Comparison of ENCODE assay signal across 14 cellular contexts in genomic region chr12:28237423-28237822, GRCh38. TPM values are rescaled to one million over a fixed set of nuclear protein-coding genes. Genes with fewer than 3 reads are reported as not detected.
A peak's percentile ranks its signal among the peaks of the same experiment; 100 is the strongest.
DNase-seq lines count a peak whose midpoint lies in the region; ATAC-seq and TF ChIP-seq lines count a peak whose summit lies in the region.
"Had no signal": no experiment of that assay in that cellular context is flagged by ENCODE, and none has a peak within 500 bp of the region (broad histone marks: within the 10 kb centered on the region; RNA-seq: fewer than 3 reads in every experiment).

No MANE protein-coding gene starts in this region.

- H3K79me2 ChIP-seq in mammary epithelial cell (ENCODE audit: insufficient read depth, low read length) (peaks cover 4% of the 10 kb centered on the region), Karpas-422 (ENCODE audit: low read length) (peaks cover 65% of the 10 kb centered on the region)

- in situ Hi-C loops in mammary epithelial cell (cut with MboI; ENCODE audit: low sequenced_read_pairs in 2 of 2), result no loop called here

- intact Hi-C loops in mammary epithelial cell (cut with micrococcal nuclease), result no loop called here

- BruUV-seq in mammary epithelial cell (replicated peaks; lab: Mats Ljungman, UMichigan), result no TSS peak

- H3K4me2 ChIP-seq in mammary epithelial cell (ENCODE audit: insufficient read depth, low read depth, low read length) (no peak overlapping the region), Karpas-422 (ENCODE audit: low read depth, low read length, poor library complexity, severe bottlenecking) (no peak overlapping the region)

- H3K9ac ChIP-seq in mammary epithelial cell (ENCODE audit: insufficient read depth, low read length) (no peak overlapping the region), Karpas-422 (ENCODE audit: low read length) (no peak overlapping the region)

- H2AFZ ChIP-seq in mammary epithelial cell (ENCODE audit: low read depth, low read length) (no peak overlapping the region), Karpas-422 (ENCODE audit: low read length) (no peak overlapping the region)

- POLR2A ChIA-PET in BJ (lab: Charles Lee), result no interaction called here

- no peak overlapping the region for H3K4me3 ChIP-seq in BJ (ENCODE audit: low read depth, low read length)
- H3K4me3 ChIP-seq in mammary epithelial cell (replicated peaks in 1 of 3; ENCODE audit: insufficient read depth in 1 of 3, low read depth in 2 of 3, low read length in 3 of 3), result no peak overlapping the region
- no peak overlapping the region for H3K4me3 ChIP-seq in kidney epithelial cell (ENCODE audit: low read depth, low read length)
- H3K4me3 ChIP-seq in Karpas-422 (ENCODE audit: low read length), result no peak overlapping the region

- DNase-seq in BJ (ENCODE audit: low read depth) (no peak), LHCN-M2 (ENCODE audit: low read depth) (peak; percentile 8), mammary epithelial cell (no peak), kidney epithelial cell (ENCODE audit: low read depth) (no peak), Karpas-422 (no peak)
- DNase-seq: activated naive CD4-positive, alpha-beta T cell treated with Interleukin-2 at 50 U/mL for 16 hours; CD4-positive, alpha-beta T cell; naive thymus-derived CD8-positive, alpha-beta T cell; NCI-H226; RPMI8226; T-helper 2 cell had no signal

- CTCF ChIA-PET in BJ (lab: Yijun Ruan, JAX), result no interaction called here
- CTCF ChIA-PET in mammary epithelial cell (lab: Charles Lee; ENCODE audit: low non-redundant PET), result interaction anchor here (0.6 kb wide), 1 partner anchor 971 kb away, joined by 5 read pairs; no protein-coding TSS in a partner anchor

- H3K27me3 ChIP-seq in BJ (ENCODE audit: control insufficient read depth, insufficient read depth, low read length), result no peaks in the 10 kb centered on the region
- no peaks in the 10 kb centered on the region for H3K27me3 ChIP-seq in mammary epithelial cell (ENCODE audit: insufficient read depth, low read length)
- H3K27me3 ChIP-seq in kidney epithelial cell (ENCODE audit: control insufficient read depth, insufficient read depth, low read length), result no peaks in the 10 kb centered on the region
- H3K27me3 ChIP-seq in Karpas-422 (ENCODE audit: low read length), result no peaks in the 10 kb centered on the region

- H4K20me1 ChIP-seq in mammary epithelial cell (ENCODE audit: insufficient read depth, low read length), result no peaks in the 10 kb centered on the region
- H4K20me1 ChIP-seq in Karpas-422 (ENCODE audit: insufficient read depth, low read depth, low read length), result 0 out of 2 replicates have a peak, but pooled peaks cover 9% of the 10 kb centered on the region

- H3K9me3 ChIP-seq in mammary epithelial cell (replicated peaks; ENCODE audit: insufficient read depth, low read length) (no peaks in the 10 kb centered on the region), Karpas-422 (ENCODE audit: low read length) (no peaks in the 10 kb centered on the region)

- TF ChIP-seq CTCF in BJ (IDR thresholded peaks at IDR 0.05; ENCODE audit: insufficient read depth, low read depth, low read length) (peak; percentile 35; the same call in 1 of the 2 replicates), mammary epithelial cell (conservative IDR thresholded peaks at IDR 0.05 in 1 of 2, IDR thresholded peaks at IDR 0.05 in 1 of 2; ENCODE audit: extremely low read depth in 1 of 2, insufficient read depth in 1 of 2, low read depth in 1 of 2, low read length in 2 of 2) (peak; percentile 36 to 41), kidney epithelial cell (IDR thresholded peaks at IDR 0.05; ENCODE audit: insufficient read depth, low read length, poor library complexity, severe bottlenecking) (peak; percentile 20)

- dilution Hi-C loops in mammary epithelial cell (cut with HindIII; ENCODE audit: low sequenced_read_pairs), result no loop called here

- H3K36me3 ChIP-seq in BJ (ENCODE audit: control insufficient read depth, insufficient read depth, low read length) (no peaks in the 10 kb centered on the region), mammary epithelial cell (ENCODE audit: insufficient read depth, low read length) (no peaks in the 10 kb centered on the region), kidney epithelial cell (ENCODE audit: control insufficient read depth, insufficient read depth, low read length) (no peaks in the 10 kb centered on the region), Karpas-422 (ENCODE audit: insufficient read depth, low read length) (no peaks in the 10 kb centered on the region)

- ATAC-seq in GM18909 (IDR thresholded peaks at IDR 0.05; ENCODE audit: poor library complexity, unreplicated experiment) (no peak), GM21360 (IDR thresholded peaks at IDR 0.05; ENCODE audit: unreplicated experiment) (no peak), GM19463 (IDR thresholded peaks at IDR 0.05; ENCODE audit: unreplicated experiment) (no peak)
- ATAC-seq: naive thymus-derived CD8-positive, alpha-beta T cell had no signal

- no peaks in the 10 kb centered on the region for H3K4me1 ChIP-seq in mammary epithelial cell (ENCODE audit: insufficient read depth, low read length)
- H3K4me1 ChIP-seq in Karpas-422 (ENCODE audit: low read length), result no peaks in the 10 kb centered on the region

- H3K27ac ChIP-seq in mammary epithelial cell (ENCODE audit: insufficient read depth, low read depth, low read length) (no peak overlapping the region), Karpas-422 (ENCODE audit: low read length) (no peak overlapping the region)

- H3K9me2 ChIP-seq in Karpas-422 (replicated peaks; ENCODE audit: insufficient read depth, low read length), result no peaks in the 10 kb centered on the region

RNA-seq across cellular contexts. Expression of gene CCDC91, which starts 47.2 kb away (rescaled TPM):
- 11.9 and 13.9 TPM in 2 replicates for polyA plus RNA-seq in BJ (2011; rRNA removed)
- polyA minus RNA-seq in BJ (2011; rRNA and poly(A)+ RNA removed), result 14.6 and 17.4 TPM in 2 replicates
- 13.9 and 14.7 TPM in 2 replicates for total RNA-seq in LHCN-M2 (2014; rRNA removed)
- 6.8 TPM for polyA plus RNA-seq in LHCN-M2 (2012)
- 10 to 100 TPM; 20.8 to 22.7 TPM for total RNA-seq in mammary epithelial cell
- 11.9 TPM for polyA plus RNA-seq in mammary epithelial cell
- 35.7 TPM for polyA minus RNA-seq in mammary epithelial cell
- 23.5 and 30.0 TPM in 2 replicates for total RNA-seq in kidney epithelial cell
- 35.8 and 115 TPM in 2 replicates for total RNA-seq in Karpas-422 (2014; rRNA removed; shearing (Covaris generic); ENCODE audit: low replicate concordance)
